3 cellular contexts compared by ENCODE assay signal in genomic region chr19:39419003-39419402, GRCh38.
A peak's percentile ranks its signal among the peaks of the same experiment; 100 is the strongest.
TF ChIP-seq lines count a peak whose summit lies in the region.

No MANE protein-coding gene starts in this region.

TF ChIP-seq in A549, 52 proteins besides CTCF, POLR2A, EP300 and RAD21:
- no peak for TF ChIP-seq CHD2 (IDR thresholded peaks at IDR 0.05; ENCODE audit: low read length, partially characterized antibody)
- no peak for TF ChIP-seq HOXA7 (CRISPR knock-in tag; IDR thresholded peaks at IDR 0.05)
- TF ChIP-seq KDM1A (IDR thresholded peaks at IDR 0.05; ENCODE audit: low read depth): 0 out of 2 replicates have a peak, but pooled peaks have one; percentile 57
- no peak for TF ChIP-seq BHLHE40 (IDR thresholded peaks at IDR 0.05; ENCODE audit: low read depth, low read length)
- TF ChIP-seq SREBF2 (IDR thresholded peaks at IDR 0.05): no peak
- TF ChIP-seq JUNB (IDR thresholded peaks at IDR 0.05): no peak
- peak; percentile 77 for TF ChIP-seq ZFP36 (IDR thresholded peaks at IDR 0.05; ENCODE audit: borderline replicate concordance, partially characterized antibody)
- no peak for TF ChIP-seq HOXB13 (CRISPR knock-in tag; IDR thresholded peaks at IDR 0.05; ENCODE audit: low read depth)

TF ChIP-seq in K562, 482 proteins besides CTCF, POLR2A, EP300 and RAD21:
- TF ChIP-seq ZFP36 (IDR thresholded peaks at IDR 0.05; ENCODE audit: low read depth, low read length, partially characterized antibody): peak; percentile 66
- TF ChIP-seq, protein P1, sequence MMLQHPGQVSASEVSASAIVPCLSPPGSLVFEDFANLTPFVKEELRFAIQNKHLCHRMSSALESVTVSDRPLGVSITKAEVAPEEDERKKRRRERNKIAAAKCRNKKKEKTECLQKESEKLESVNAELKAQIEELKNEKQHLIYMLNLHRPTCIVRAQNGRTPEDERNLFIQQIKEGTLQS (IDR thresholded peaks at IDR 0.05): no peak
- TF ChIP-seq, protein P1 (CRISPR knock-in tag; conservative IDR thresholded peaks at IDR 0.05): no peak
- TF ChIP-seq RBM25 (IDR thresholded peaks at IDR 0.05; ENCODE audit: low read depth, low read length, severe bottlenecking): peak; percentile 70
- TF ChIP-seq BCOR (IDR thresholded peaks at IDR 0.05): peak; percentile 70; the same call in 1 of the 2 replicates
- TF ChIP-seq RCOR1 (IDR thresholded peaks at IDR 0.05; ENCODE audit: borderline replicate concordance in 1 of 2, low read depth in 2 of 2, low read length in 2 of 2): 0 out of 4 replicates have a peak, but pooled peaks of 1 of the 2 experiments have one; percentile 17
- no peak for TF ChIP-seq ZFP91 (CRISPR knock-in tag; IDR thresholded peaks at IDR 0.05)
- TF ChIP-seq ZNF707 (CRISPR knock-in tag; conservative IDR thresholded peaks at IDR 0.05): no peak

TF ChIP-seq in HEK293T, 16 proteins besides CTCF, POLR2A, EP300 and RAD21:
- no peak for TF ChIP-seq FOXM1 (IDR thresholded peaks at IDR 0.05; ENCODE audit: borderline replicate concordance)
- no peak for TF ChIP-seq SUZ12 (IDR thresholded peaks at IDR 0.05)
- TF ChIP-seq BHLHE40 (IDR thresholded peaks at IDR 0.05; ENCODE audit: borderline replicate concordance): no peak
- no peak for TF ChIP-seq ZNF384 (IDR thresholded peaks at IDR 0.05)
- TF ChIP-seq TARDBP (IDR thresholded peaks at IDR 0.05): no peak
- no peak for TF ChIP-seq LEF1 (IDR thresholded peaks at IDR 0.05; ENCODE audit: borderline replicate concordance)
